ENCODE assay signal across 1 cellular context in the genomic region with DNA sequence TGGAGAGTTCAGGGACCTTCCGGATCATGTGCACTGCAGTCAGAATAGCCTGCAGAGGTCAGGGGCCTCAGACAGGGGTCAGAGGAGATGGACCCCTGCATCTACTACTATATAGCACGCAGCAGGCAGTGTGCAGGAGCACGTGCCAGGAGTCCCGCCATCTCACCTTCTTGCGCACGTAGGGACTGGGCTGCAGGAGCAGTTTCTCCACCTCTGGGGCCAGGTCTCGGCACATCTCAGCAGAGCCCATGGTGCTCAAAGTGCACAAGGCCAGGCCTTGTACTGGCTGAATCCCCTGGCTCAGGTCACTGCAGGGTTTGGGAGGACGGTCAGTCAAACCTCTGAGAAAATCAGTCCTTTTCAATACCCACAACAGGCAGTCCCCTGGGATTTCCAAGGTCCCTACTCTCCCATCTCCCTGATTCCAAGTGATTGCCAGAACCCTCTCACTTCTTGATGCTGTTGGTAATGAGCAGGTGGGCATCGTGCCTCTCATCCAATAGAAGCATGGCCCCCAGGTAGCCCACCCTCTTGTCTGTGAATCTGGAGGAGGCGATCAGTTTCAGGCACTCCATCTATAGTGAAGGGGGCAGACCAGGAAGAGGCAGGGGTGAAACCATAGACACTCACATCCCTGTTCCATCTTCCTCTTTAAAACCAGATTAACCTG.
A peak's percentile ranks its signal among the peaks of the same experiment; 100 is the strongest.
TF ChIP-seq lines count a peak whose summit lies in the region.

No MANE protein-coding gene starts in this region.

TF ChIP-seq in HepG2, 621 proteins besides CTCF, POLR2A, EP300 and RAD21 (continued from another document):
- TF ChIP-seq, protein P1, sequence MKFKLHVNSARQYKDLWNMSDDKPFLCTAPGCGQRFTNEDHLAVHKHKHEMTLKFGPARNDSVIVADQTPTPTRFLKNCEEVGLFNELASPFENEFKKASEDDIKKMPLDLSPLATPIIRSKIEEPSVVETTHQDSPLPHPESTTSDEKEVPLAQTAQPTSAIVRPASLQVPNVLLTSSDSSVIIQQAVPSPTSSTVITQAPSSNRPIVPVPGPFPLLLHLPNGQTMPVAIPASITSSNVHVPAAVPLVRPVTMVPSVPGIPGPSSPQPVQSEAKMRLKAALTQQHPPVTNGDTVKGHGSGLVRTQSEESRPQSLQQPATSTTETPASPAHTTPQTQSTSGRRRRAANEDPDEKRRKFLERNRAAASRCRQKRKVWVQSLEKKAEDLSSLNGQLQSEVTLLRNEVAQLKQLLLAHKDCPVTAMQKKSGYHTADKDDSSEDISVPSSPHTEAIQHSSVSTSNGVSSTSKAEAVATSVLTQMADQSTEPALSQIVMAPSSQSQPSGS (CRISPR knock-in tag; IDR thresholded peaks at IDR 0.05), result no peak
- TF ChIP-seq SSRP1 (CRISPR knock-in tag; IDR thresholded peaks at IDR 0.05) (0 out of 2 replicates have a peak, but pooled peaks have one; percentile 23), ZNF703 (CRISPR knock-in tag; IDR thresholded peaks at IDR 0.05; ENCODE audit: borderline replicate concordance) (no peak), ZNF232 (CRISPR knock-in tag; IDR thresholded peaks at IDR 0.05; ENCODE audit: borderline replicate concordance) (no peak), ZNF629 (CRISPR knock-in tag; conservative IDR thresholded peaks at IDR 0.05) (no peak), KLF12 (CRISPR knock-in tag; IDR thresholded peaks at IDR 0.05; ENCODE audit: borderline replicate concordance) (no peak), HES4 (CRISPR knock-in tag; IDR thresholded peaks at IDR 0.05; ENCODE audit: borderline replicate concordance) (0 out of 2 replicates have a peak, but pooled peaks have one; percentile 59)
TF ChIP-seq in HepG2: peak in this region for 13.
